In the genomic region with DNA sequence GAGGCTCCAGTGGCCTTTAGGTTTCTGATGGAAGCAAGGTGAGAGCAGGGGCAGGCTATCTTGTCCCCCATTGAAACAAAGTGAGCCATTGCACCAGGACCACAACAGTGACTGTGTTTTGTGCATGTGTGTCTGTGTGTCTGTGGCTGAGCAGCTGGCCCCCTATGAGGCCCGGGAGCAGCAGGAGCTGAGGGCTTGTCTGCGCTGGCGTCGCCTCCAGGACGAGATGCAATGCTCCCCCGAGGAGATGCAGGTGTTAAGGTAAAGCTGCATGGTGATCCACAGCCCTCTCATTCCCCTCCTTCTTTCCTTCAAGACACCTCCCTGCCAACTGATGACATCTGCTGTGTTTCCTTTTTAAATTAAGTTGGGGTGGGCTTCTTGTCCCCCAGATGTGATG, we compare ENCODE assay signal across 16 cellular contexts.
A peak's percentile ranks its signal among the peaks of the same experiment; 100 is the strongest.
DNase-seq lines count a peak whose midpoint lies in the region; ATAC-seq and TF ChIP-seq lines count a peak whose summit lies in the region.
"Had no signal": no experiment of that assay in that cellular context is flagged by ENCODE, and none has a peak within 500 bp of the region (broad histone marks: within the 10 kb centered on the region; RNA-seq: fewer than 3 reads in every experiment).

No MANE protein-coding gene starts in this region.

- H3K27me3 ChIP-seq in BLaER1 (no peaks in the 10 kb centered on the region), Panc1 (ENCODE audit: control insufficient read depth, insufficient read depth, low read length) (no peaks in the 10 kb centered on the region), neuronal stem cell (ENCODE audit: control insufficient read depth in 3 of 3, insufficient read depth in 3 of 3, low read depth in 1 of 3, low read length in 3 of 3) (no peaks in the 10 kb centered on the region)

- H3K9ac ChIP-seq in BLaER1 (no peak overlapping the region), neuronal stem cell (ENCODE audit: low read depth, low read length, poor library complexity) (no peak overlapping the region)

- H3K18ac ChIP-seq in neuronal stem cell (ENCODE audit: low read length) = peak overlapping the region; percentile 16

- H3K4me1 Mint-ChIP-seq in endothelial cell (ENCODE audit: unreplicated experiment) (peaks cover 22% of the 10 kb centered on the region), natural killer cell (peaks cover 5 to 11% of the 10 kb centered on the region in 2 donors)

- H3K4me3 ChIP-seq in BLaER1 (no peak overlapping the region), Panc1 (ENCODE audit: low read depth in 2 of 2, low read length in 2 of 2) (no peak overlapping the region), neuronal stem cell (ENCODE audit: low read length in 2 of 2) (no peak overlapping the region)

- H3K4me2 ChIP-seq in BLaER1 (0 out of 2 replicates have a peak overlapping the region, but pooled peaks have one; percentile 7), neuronal stem cell (ENCODE audit: insufficient read depth, low read length, poor library complexity, severe bottlenecking) (no peak overlapping the region)

- DNase-seq in Panc1 (ENCODE audit: low read depth, low spot score) (no peak), endothelial cell (ENCODE audit: low spot score) (no peak), neuronal stem cell (ENCODE audit: low spot score) (no peak), natural killer cell (no peak), NCI-H2081 treated with DMSO at 0.1 percent for 48 hours (lab: John Stamatoyannopoulos, UW) (no peak)
- DNase-seq: activated CD4-positive, alpha-beta T cell treated with anti-CD3 and anti-CD28 coated beads, Interleukin-2, amount 50 U/mL, for 1 hour; activated CD8-positive, alpha-beta memory T cell treated with anti-CD3 and anti-CD28 coated beads, Interleukin-2, amount 50 U/mL, for 4 hours; CD4-positive, CD25-positive, alpha-beta regulatory T cell; DMS153; GDM1; SIG-M5; stimulated activated CD8-positive, alpha-beta memory T cell treated with anti-CD3 and anti-CD28 coated beads, Interleukin-4, amount 100 ng/mL, for 48 hours; T-helper 17 cell had no signal

- H3K79me1 ChIP-seq in neuronal stem cell (ENCODE audit: low read depth, low read length) = peaks cover 2% of the 10 kb centered on the region

- H3K36me3 ChIP-seq in BLaER1 (peaks cover 40% of the 10 kb centered on the region), Panc1 (ENCODE audit: control insufficient read depth, insufficient read depth, low read length) (no peaks in the 10 kb centered on the region), neuronal stem cell (replicated peaks in 1 of 2; ENCODE audit: control insufficient read depth in 2 of 2, insufficient read depth in 2 of 2, low read length in 2 of 2) (no peaks in the 10 kb centered on the region)

- WGBS in neuronal stem cell (ENCODE audit: extremely low coverage in 2 of 2, insufficient read length in 2 of 2, insufficient replicate concordance in 1 of 2), 2 donors = no CpG with 5 or more reads among the region's 6 CpGs

- no peak overlapping the region for H3K27ac ChIP-seq in BLaER1
- peak overlapping the region; percentile 98 for H3K27ac ChIP-seq in Panc1 (ENCODE audit: low read length)
- H3K27ac ChIP-seq in neuronal stem cell (replicated peaks; ENCODE audit: low read length) = no peak overlapping the region

- no peak overlapping the region for H2AFZ ChIP-seq in neuronal stem cell (ENCODE audit: low read length)

- H3K4ac ChIP-seq in neuronal stem cell (ENCODE audit: low read length) = no peak overlapping the region

- no peak overlapping the region for H3K4me3 Mint-ChIP-seq in endothelial cell (ENCODE audit: unreplicated experiment)
- H3K4me3 Mint-ChIP-seq in natural killer cell = no peak overlapping the region
- H3K4me3 Mint-ChIP-seq: CD4-positive, CD25-positive, alpha-beta regulatory T cell; T-helper 17 cell had no signal

- H3K27ac Mint-ChIP-seq in endothelial cell (ENCODE audit: unreplicated experiment) (peak overlapping the region; percentile 54), natural killer cell (no peak overlapping the region)
- H3K27ac Mint-ChIP-seq: CD4-positive, CD25-positive, alpha-beta regulatory T cell; T-helper 17 cell had no signal

- POLR2A ChIA-PET in Panc1 (lab: Charles Lee) = interaction anchor here (1.1 kb wide), 1 partner anchor 81 kb away, joined by 3 read pairs; no protein-coding TSS in a partner anchor

- H3K4me1 ChIP-seq in BLaER1 (peaks cover 23% of the 10 kb centered on the region), Panc1 (ENCODE audit: control insufficient read depth, insufficient read depth, low read length) (peaks cover 30% of the 10 kb centered on the region), neuronal stem cell (ENCODE audit: control insufficient read depth in 2 of 2, insufficient read depth in 1 of 2, low read depth in 1 of 2, low read length in 2 of 2) (peaks cover 3 to 28% of the 10 kb centered on the region in 2 donors)

- H3K9me3 Mint-ChIP-seq in endothelial cell (ENCODE audit: unreplicated experiment) (no peaks in the 10 kb centered on the region), natural killer cell (no peaks in the 10 kb centered on the region)
- H3K9me3 Mint-ChIP-seq: CD4-positive, CD25-positive, alpha-beta regulatory T cell had no signal

- H4K8ac ChIP-seq in neuronal stem cell (ENCODE audit: low read depth, low read length) = no peak overlapping the region

- H2BK5ac ChIP-seq in neuronal stem cell (ENCODE audit: low read length) = no peak overlapping the region

- H3K14ac ChIP-seq in neuronal stem cell (ENCODE audit: low read length) = peak overlapping the region; percentile 43

- H4K20me1 ChIP-seq in BLaER1 = no peaks in the 10 kb centered on the region

- H4K91ac ChIP-seq in neuronal stem cell (ENCODE audit: low read depth, low read length, poor library complexity) = no peak overlapping the region

- H3K36me3 Mint-ChIP-seq in endothelial cell (ENCODE audit: low read depth, unreplicated experiment) (peaks cover 9% of the 10 kb centered on the region), natural killer cell (no peaks in the 10 kb centered on the region)

- in situ Hi-C loops in Panc1 (cut with HindIII; ENCODE audit: low pct_unique_long_range_greater_than_20kb, low sequenced_read_pairs) = no loop called here

- no peak overlapping the region for H2BK120ac ChIP-seq in neuronal stem cell (ENCODE audit: low read depth, low read length)

- H2AK5ac ChIP-seq in neuronal stem cell (ENCODE audit: low read depth, low read length) = no peak overlapping the region

- no peak overlapping the region for H3K23ac ChIP-seq in neuronal stem cell (ENCODE audit: low read depth, low read length, poor library complexity)

- H3K9me3 ChIP-seq in BLaER1 (no peaks in the 10 kb centered on the region), Panc1 (ENCODE audit: control insufficient read depth, insufficient read depth, low read depth, low read length) (no peaks in the 10 kb centered on the region), neuronal stem cell (replicated peaks in 1 of 2; ENCODE audit: control insufficient read depth in 2 of 2, insufficient read depth in 1 of 2, low read depth in 1 of 2, low read length in 2 of 2) (no peaks in the 10 kb centered on the region)

- BruUV-seq in Panc1 (replicated peaks; lab: Mats Ljungman, UMichigan) = no TSS peak

- TF ChIP-seq CTCF in Panc1 (IDR thresholded peaks at IDR 0.05) (no peak), endothelial cell (IDR thresholded peaks at IDR 0.05; ENCODE audit: unreplicated experiment) (no peak), natural killer cell (IDR thresholded peaks at IDR 0.05) (no peak)

- no peak overlapping the region for H2BK15ac ChIP-seq in neuronal stem cell (ENCODE audit: low read length)

- CTCF ChIA-PET in Panc1 (lab: Charles Lee) = no interaction called here

- H3K27me3 Mint-ChIP-seq in endothelial cell (ENCODE audit: unreplicated experiment) = peaks cover 5% of the 10 kb centered on the region
- H3K27me3 Mint-ChIP-seq in natural killer cell (ENCODE audit: low read depth in 2 of 2) = no peaks in the 10 kb centered on the region
- H3K27me3 Mint-ChIP-seq: CD4-positive, CD25-positive, alpha-beta regulatory T cell; T-helper 17 cell had no signal

- no peak overlapping the region for H2BK12ac ChIP-seq in neuronal stem cell (ENCODE audit: low read length)

- ATAC-seq in Panc1 (no peak), natural killer cell (no peak), GM21723 (IDR thresholded peaks at IDR 0.05; ENCODE audit: unreplicated experiment) (no peak)
- ATAC-seq: left lobe of liver, T-helper 17 cell had no signal

- intact Hi-C loops in Panc1 (cut with micrococcal nuclease; ENCODE audit: unreplicated experiment) (no loop called here), natural killer cell (cut with micrococcal nuclease) (no loop called here)
